1 cellular context compared by ENCODE assay signal in genomic region chr22:19432092-19432844, GRCh38.
TF ChIP-seq lines count a peak whose summit lies in the region.

MRPL40 (plus strand) TSS chr22:19432545; CDS start chr22:19432555, 10 bp downstream.

TF ChIP-seq in K562, 482 proteins besides CTCF, POLR2A, EP300 and RAD21 (continued from another document and continues in another):
- TF ChIP-seq ZFP91 (CRISPR knock-in tag; IDR thresholded peaks at IDR 0.05) (no peak), CBX3 (IDR thresholded peaks at IDR 0.05; ENCODE audit: borderline replicate concordance in 1 of 2, low read length in 2 of 2) (peak in 1 of 2 experiments; percentile 98; a peak in 1 of 3 replicates), ZNF512 (tag; IDR thresholded peaks at IDR 0.05) (no peak), NCOA1 (IDR thresholded peaks at IDR 0.05; ENCODE audit: low read depth) (no peak), ZNF41 (CRISPR knock-in tag; conservative IDR thresholded peaks at IDR 0.05) (peak; percentile 84), KLF13 (tag; IDR thresholded peaks at IDR 0.05; ENCODE audit: borderline replicate concordance, low read depth) (peak; percentile 99), NR0B1 (IDR thresholded peaks at IDR 0.05; ENCODE audit: partially characterized antibody) (no peak), ZFPM2 (CRISPR knock-in tag; IDR thresholded peaks at IDR 0.05) (peak; percentile 98), ZNF785 (CRISPR knock-in tag; IDR thresholded peaks at IDR 0.05) (no peak), ZNF511 (CRISPR knock-in tag; IDR thresholded peaks at IDR 0.05) (no peak), RERE (CRISPR knock-in tag; IDR thresholded peaks at IDR 0.05; ENCODE audit: borderline replicate concordance) (no peak), ZNF217 (CRISPR knock-in tag; IDR thresholded peaks at IDR 0.05) (no peak), SMAD4 (CRISPR knock-in tag; conservative IDR thresholded peaks at IDR 0.05) (peak; percentile 99), E4F1 (CRISPR knock-in tag; IDR thresholded peaks at IDR 0.05; ENCODE audit: borderline replicate concordance) (no peak), RBM14 (IDR thresholded peaks at IDR 0.05; ENCODE audit: borderline replicate concordance, insufficient read depth, low read depth, low read length) (peak; percentile 50; the same call in 1 of the 2 replicates), HOXB6 (CRISPR knock-in tag; IDR thresholded peaks at IDR 0.05; ENCODE audit: borderline replicate concordance) (peak; percentile 91), DEAF1 (CRISPR knock-in tag; IDR thresholded peaks at IDR 0.05) (peak; percentile 27), ARID2 (IDR thresholded peaks at IDR 0.05) (no peak), RREB1 (CRISPR knock-in tag; IDR thresholded peaks at IDR 0.05) (peak; percentile 99), TFAP4 (CRISPR knock-in tag; IDR thresholded peaks at IDR 0.05; ENCODE audit: borderline replicate concordance) (no peak), HMG20B (CRISPR knock-in tag; IDR thresholded peaks at IDR 0.05) (no peak), GABPB1 (CRISPR knock-in tag; IDR thresholded peaks at IDR 0.05) (no peak), ETS2 (tag; IDR thresholded peaks at IDR 0.05; ENCODE audit: borderline replicate concordance, poor library complexity, severe bottlenecking) (peak; percentile 94), HMGN3 (IDR thresholded peaks at IDR 0.05; ENCODE audit: borderline replicate concordance, extremely low read depth, insufficient read length, low read depth, low read length) (no peak), PHF8 (IDR thresholded peaks at IDR 0.05; ENCODE audit: borderline replicate concordance, low read length) (peak; percentile 99), ZNF655 (CRISPR knock-in tag; IDR thresholded peaks at IDR 0.05) (no peak)
